ENCODE assay signal across 8 cellular contexts in genomic region chr7:100825760-100826545, GRCh38. TPM values are rescaled to one million over a fixed set of nuclear protein-coding genes. Genes with fewer than 3 reads are reported as not detected.
DNase-seq lines count a peak whose midpoint lies in the region; ATAC-seq and TF ChIP-seq lines count a peak whose summit lies in the region.

No MANE protein-coding gene starts in this region.

- H3K9me3 ChIP-seq in HUES48 (ENCODE audit: control insufficient read depth, insufficient read depth, low read length), result no peaks in the 10 kb centered on the region
- no peaks in the 10 kb centered on the region for H3K9me3 ChIP-seq in ascending aorta
- no peaks in the 10 kb centered on the region for H3K9me3 ChIP-seq in tibial artery

- no peak for TF ChIP-seq CTCF in C4-2B (conservative IDR thresholded peaks at IDR 0.05)
- no peak for TF ChIP-seq CTCF in ascending aorta (IDR thresholded peaks at IDR 0.05)
- no peak for TF ChIP-seq CTCF in tibial artery (IDR thresholded peaks at IDR 0.05)

- ATAC-seq in left colon (peak; percentile 49), GM18870 (IDR thresholded peaks at IDR 0.05; ENCODE audit: unreplicated experiment) (no peak), GM19395 (IDR thresholded peaks at IDR 0.05; ENCODE audit: unreplicated experiment) (no peak)

- H3K4me1 ChIP-seq in HUES48 (ENCODE audit: control insufficient read depth, insufficient read depth, low read length), result peaks cover 11% of the 10 kb centered on the region; the same call in 1 of the 2 replicates
- H3K4me1 ChIP-seq in ascending aorta, result peaks cover 0 to 3% of the 10 kb centered on the region in 2 donors
- H3K4me1 ChIP-seq in tibial artery, result peaks cover 0 to 22% (median 15%) of the 10 kb centered on the region in 4 donors

- DNase-seq in ascending aorta (ENCODE audit: low spot score in 2 of 2) (no peak), left colon (no peak), tibial artery (no peak), NCI-H226 (no peak)

- H3K27me3 ChIP-seq in HUES48 (ENCODE audit: control insufficient read depth, insufficient read depth, low read length) (no peaks in the 10 kb centered on the region), ascending aorta (peaks cover 5% of the 10 kb centered on the region), tibial artery (peaks cover 0 to 73% of the 10 kb centered on the region in 2 donors)

- intact Hi-C loops in ascending aorta (cut with DNase I), result no loop called here
- intact Hi-C loops in left colon (cut with DNase I, micrococcal nuclease), result no loop called here
- intact Hi-C loops in tibial artery (cut with DNase I; ENCODE audit: low total_unique reads), result no loop called here

- H3K9ac ChIP-seq in HUES48 (ENCODE audit: low read depth, low read length), result peak overlapping the region; percentile 87

- peak overlapping the region; percentile 98 for H3K4me3 ChIP-seq in HUES48 (ENCODE audit: low read depth, low read length)
- peak overlapping the region; percentile 71 to 78 for H3K4me3 ChIP-seq in ascending aorta
- H3K4me3 ChIP-seq in tibial artery, result peak overlapping the region; percentile 48 to 57

- H3K36me3 ChIP-seq in HUES48 (ENCODE audit: control insufficient read depth, insufficient read depth, low read length) (peaks cover 43% of the 10 kb centered on the region), ascending aorta (peaks cover 0 to 4% of the 10 kb centered on the region in 2 donors), tibial artery (peaks cover 0 to 29% (median 11%) of the 10 kb centered on the region in 3 donors)

- H3K27ac ChIP-seq in C4-2B, result peak overlapping the region; percentile 77; the same call in 1 of the 2 replicates
- H3K27ac ChIP-seq in HUES48 (ENCODE audit: low read depth, low read length), result peak overlapping the region; percentile 12
- H3K27ac ChIP-seq in ascending aorta, result no peak overlapping the region
- no peak overlapping the region for H3K27ac ChIP-seq in tibial artery

RNA-seq across cellular contexts. Expression of gene EPHB4, which starts 1.4 kb away (rescaled TPM):
- total RNA-seq in ascending aorta (144 TPM), left colon (10 to 100 TPM; 34.3 to 39.3 TPM)

RNA-seq across cellular contexts. Expression of gene SLC12A9, which starts 26.6 kb away (rescaled TPM):
- total RNA-seq in ascending aorta, result 19.4 TPM
- total RNA-seq in left colon, result 10 to 100 TPM; 31.0 to 33.6 TPM

RNA-seq across cellular contexts. Expression of gene TRIP6, which starts 41.2 kb away (rescaled TPM):
- total RNA-seq in ascending aorta (221 TPM), left colon (10 to 100 TPM; 18.6 to 21.4 TPM)

RNA-seq across cellular contexts. Expression of gene SRRT, which starts 49.0 kb away (rescaled TPM):
- total RNA-seq in ascending aorta (89.2 TPM), left colon (100 to 1,000 TPM in 1 of 2 donors, 10 to 100 TPM in 1; 85.9 to 116 TPM)

Comparison
In these comparisons a context has a peak if more than half of its experiments do, and no peak if none do; other contexts are left out.
1. H3K27ac ChIP-seq: peak in C4-2B (single experiment) and HUES48 (single experiment); none in ascending aorta (0 of 2) and tibial artery (0 of 2).
2. Peak in every context shown above with its lines, with median percentiles within 50 percentile points of each other: H3K4me3 ChIP-seq.